Comparison of ENCODE assay signal across 16 cellular contexts in genomic region chr1:201190624-201191051, GRCh38. TPM values are rescaled to one million over a fixed set of nuclear protein-coding genes. Genes with fewer than 3 reads are reported as not detected.
DNase-seq lines count a peak whose midpoint lies in the region; TF ChIP-seq lines count a peak whose summit lies in the region.
"Had no signal": no experiment of that assay in that cellular context is flagged by ENCODE, and none has a peak within 500 bp of the region (broad histone marks: within the 10 kb centered on the region; RNA-seq: fewer than 3 reads in every experiment).

Gene IGFN1 (plus strand): TSS chr1:201190824. CDS start chr1:201193294, 2,470 bp downstream.

- peaks cover 9% of the 10 kb centered on the region for H3K4me1 Mint-ChIP-seq in glutamatergic neuron (ENCODE audit: low read depth, unreplicated experiment)

- peak; percentile 8 for DNase-seq in NCI-H2029 (lab: John Stamatoyannopoulos, UW)
- no peak for DNase-seq in NCI-H2029 treated with DMSO at 0.1 percent for 48 hours (lab: John Stamatoyannopoulos, UW)
- peak; percentile 49 for DNase-seq in NCI-H774 (lab: John Stamatoyannopoulos, UW)
- peak; percentile 66 for DNase-seq in glutamatergic neuron
- no peak for DNase-seq in activated CD4-positive, CD25-positive, alpha-beta regulatory T cell treated with anti-CD3 and anti-CD28 coated beads, Interleukin-2, amount 50 U/mL, for 72 hours
- no peak for DNase-seq in epidermal melanocyte (ENCODE audit: insufficient read length, low spot score)
- DNase-seq in effector memory CD4-positive, alpha-beta T cell, result no peak
- DNase-seq: activated CD8-positive, alpha-beta memory T cell treated with anti-CD3 and anti-CD28 coated beads, Interleukin-2, amount 50 U/mL, for 48 hours; amniotic stem cell; dorsolateral prefrontal cortex; heart left ventricle; KG1; midbrain had no signal

- peaks cover 0 to 3% (median 0%) of the 10 kb centered on the region in 3 donors for H3K27me3 ChIP-seq in skeletal muscle tissue (ENCODE audit: control insufficient read depth in 3 of 3, insufficient read depth in 3 of 3, low read length in 3 of 3)
- no peaks in the 10 kb centered on the region for H3K27me3 ChIP-seq in effector memory CD4-positive, alpha-beta T cell (replicated peaks; ENCODE audit: control insufficient read depth, insufficient read depth, low read length, poor library complexity, severe bottlenecking)

- H3K36me3 ChIP-seq in skeletal muscle tissue (ENCODE audit: control insufficient read depth in 3 of 3, insufficient read depth in 3 of 3, low read length in 3 of 3), result peaks cover 0 to 26% (median 0%) of the 10 kb centered on the region in 3 donors
- H3K36me3 ChIP-seq in effector memory CD4-positive, alpha-beta T cell (ENCODE audit: control insufficient read depth, insufficient read depth, low read length), result no peaks in the 10 kb centered on the region
- H3K36me3 ChIP-seq: heart left ventricle had no signal

- peak within 1 kb of the TSS; percentile 57 for H3K27ac ChIP-seq in skeletal muscle tissue (ENCODE audit: low read depth, low read length)
- H3K27ac ChIP-seq in effector memory CD4-positive, alpha-beta T cell (ENCODE audit: insufficient read depth, low read length, poor library complexity, severe bottlenecking), result no peak within 1 kb of the TSS
- H3K27ac ChIP-seq: heart left ventricle, skin epidermis had no signal

- peak within 1 kb of the TSS; percentile 54 to 99 (median 77) for H3K9ac ChIP-seq in skeletal muscle tissue (ENCODE audit: low read depth in 1 of 3, low read length in 3 of 3)

- no peak within 1 kb of the TSS for H3K4me3 Mint-ChIP-seq in glutamatergic neuron (ENCODE audit: unreplicated experiment)

- peaks cover 32 to 36% (median 35%) of the 10 kb centered on the region in 3 donors for H3K4me1 ChIP-seq in skeletal muscle tissue (ENCODE audit: control insufficient read depth in 3 of 3, insufficient read depth in 3 of 3, low read length in 3 of 3)
- no peaks in the 10 kb centered on the region for H3K4me1 ChIP-seq in effector memory CD4-positive, alpha-beta T cell (ENCODE audit: control insufficient read depth, insufficient read depth, low read length, poor library complexity, severe bottlenecking)

- H3K36me3 Mint-ChIP-seq in glutamatergic neuron (ENCODE audit: unreplicated experiment), result no peaks in the 10 kb centered on the region

- peak within 1 kb of the TSS; percentile 55 to 97 (median 64) for H3K4me3 ChIP-seq in skeletal muscle tissue (ENCODE audit: low read length in 3 of 3)
- no peak within 1 kb of the TSS for H3K4me3 ChIP-seq in effector memory CD4-positive, alpha-beta T cell (ENCODE audit: insufficient read depth, low read depth, low read length, poor library complexity, severe bottlenecking)
- H3K4me3 ChIP-seq: dorsolateral prefrontal cortex, heart left ventricle, skin epidermis had no signal

- peak within 1 kb of the TSS; percentile 19 for H3K27ac Mint-ChIP-seq in glutamatergic neuron (ENCODE audit: unreplicated experiment)

- no peak for TF ChIP-seq CTCF in glutamatergic neuron (IDR thresholded peaks at IDR 0.05; ENCODE audit: partially characterized antibody, unreplicated experiment)

- no peaks in the 10 kb centered on the region for H3K9me3 ChIP-seq in skeletal muscle tissue (ENCODE audit: control insufficient read depth in 3 of 3, low read length in 3 of 3)
- H3K9me3 ChIP-seq in effector memory CD4-positive, alpha-beta T cell (ENCODE audit: control insufficient read depth, low read length), result no peaks in the 10 kb centered on the region
- H3K9me3 ChIP-seq: heart left ventricle had no signal

- peaks cover 3% of the 10 kb centered on the region for H3K27me3 Mint-ChIP-seq in glutamatergic neuron (ENCODE audit: unreplicated experiment)

- peaks cover 6% of the 10 kb centered on the region for H3K9me3 Mint-ChIP-seq in glutamatergic neuron (ENCODE audit: unreplicated experiment)

RNA-seq across cellular contexts. Expression of gene IGFN1, which starts in this region (rescaled TPM):
- total RNA-seq in glutamatergic neuron (ENCODE audit: unreplicated experiment), result 1.9 TPM
- 0.52 TPM for total RNA-seq in skeletal muscle tissue
- total RNA-seq: T-helper 2 cell treated with Interferon-gamma antibody and Interleukin-4, amounts not matched to agents 100 ng/mL and 5 ng/mL, for 36 hours had no signal

Comparison
In these comparisons a context has a peak if more than half of its experiments do, and no peak if none do; other contexts are left out.
1. DNase-seq: peak in NCI-H2029 (single experiment), NCI-H774 (single experiment) and glutamatergic neuron (single experiment); none in NCI-H2029 treated with DMSO at 0.1 percent for 48 hours (single experiment), activated CD4-positive, CD25-positive, alpha-beta regulatory T cell treated with anti-CD3 and anti-CD28 coated beads, Interleukin-2, amount 50 U/mL, for 72 hours (single experiment), epidermal melanocyte (single experiment) and effector memory CD4-positive, alpha-beta T cell (0 of 3).